In genomic region chr6:159728552-159728951, GRCh38 we compare ENCODE assay signal across 8 cellular contexts. TPM values are rescaled to one million over a fixed set of nuclear protein-coding genes. Genes with fewer than 3 reads are reported as not detected.
DNase-seq lines count a peak whose midpoint lies in the region; ATAC-seq, FAIRE-seq and TF ChIP-seq lines count a peak whose summit lies in the region.

No MANE protein-coding gene starts in this region.

- peak overlapping the region; percentile 93 for H3K9ac ChIP-seq in ES-I3 (ENCODE audit: low read depth, low read length)
- H3K9ac ChIP-seq in endothelial cell of umbilical vein (replicated peaks; ENCODE audit: extremely low read depth, insufficient read depth, low read length) = peak overlapping the region; percentile 98

- no peaks in the 10 kb centered on the region for H3K9me3 ChIP-seq in ES-I3 (ENCODE audit: control insufficient read depth, insufficient read depth, low read length)
- H3K9me3 ChIP-seq in Panc1 (ENCODE audit: control insufficient read depth, insufficient read depth, low read depth, low read length) = no peaks in the 10 kb centered on the region
- no peaks in the 10 kb centered on the region for H3K9me3 ChIP-seq in endothelial cell of umbilical vein (replicated peaks; ENCODE audit: control insufficient read depth, insufficient read depth, low read length)
- no peaks in the 10 kb centered on the region for H3K9me3 ChIP-seq in osteoblast (ENCODE audit: low read depth, low read length)

- no peak for TF ChIP-seq POLR2A in endothelial cell of umbilical vein (IDR thresholded peaks at IDR 0.05; ENCODE audit: low read depth, low read length)

- dilution Hi-C loops in endothelial cell of umbilical vein (cut with MboI; ENCODE audit: extremely low pct_ligation_motif_present, low sequenced_read_pairs) = no loop called here

- peaks cover 20% of the 10 kb centered on the region for H4K20me1 ChIP-seq in endothelial cell of umbilical vein (replicated peaks; ENCODE audit: control insufficient read depth, extremely low read depth, insufficient read depth, low read length)
- peaks cover 53% of the 10 kb centered on the region for H4K20me1 ChIP-seq in osteoblast (ENCODE audit: insufficient read depth, low read length)

- in situ Hi-C loops in Panc1 (cut with HindIII; ENCODE audit: low pct_unique_long_range_greater_than_20kb, low sequenced_read_pairs) = no loop called here

- BruUV-seq in Panc1 (replicated peaks; lab: Mats Ljungman, UMichigan) (no TSS peak), endothelial cell of umbilical vein (replicated peaks; lab: Mats Ljungman, UMichigan) (no TSS peak)

- H3K4me1 ChIP-seq in ES-I3 (ENCODE audit: insufficient read depth, low read length) (peaks cover 11% of the 10 kb centered on the region; the same call in 1 of the 2 replicates), Panc1 (ENCODE audit: control insufficient read depth, insufficient read depth, low read length) (peaks cover 30% of the 10 kb centered on the region), endothelial cell of umbilical vein (ENCODE audit: control insufficient read depth, extremely low read depth, insufficient read depth, low read length) (peaks cover 21% of the 10 kb centered on the region), osteoblast (ENCODE audit: insufficient read depth, low read length) (peaks cover 25% of the 10 kb centered on the region)

- H3K27ac ChIP-seq in Panc1 (ENCODE audit: low read length) = peak overlapping the region; percentile 97
- H3K27ac ChIP-seq in endothelial cell of umbilical vein (ENCODE audit: insufficient read depth, low read depth, low read length) = peak overlapping the region; percentile 93
- H3K27ac ChIP-seq in osteoblast (ENCODE audit: low read depth, low read length) = peak overlapping the region; percentile 91

- intact Hi-C loops in Panc1 (cut with micrococcal nuclease; ENCODE audit: unreplicated experiment) (loop anchor here (5.0 kb wide), 1 partner anchor 36 kb away; the partner anchor contains the start of gene SOD2), endothelial cell of umbilical vein (cut with micrococcal nuclease) (no loop called here)

- H3K79me2 ChIP-seq in endothelial cell of umbilical vein (ENCODE audit: control insufficient read depth, insufficient read depth, low read length) (peaks cover 81% of the 10 kb centered on the region), osteoblast (ENCODE audit: insufficient read depth, low read length) (peaks cover 95% of the 10 kb centered on the region)

- H3K36me3 ChIP-seq in ES-I3 (ENCODE audit: insufficient read depth, low read length) (no peaks in the 10 kb centered on the region), Panc1 (ENCODE audit: control insufficient read depth, insufficient read depth, low read length) (peaks cover 23% of the 10 kb centered on the region), endothelial cell of umbilical vein (ENCODE audit: control insufficient read depth in 2 of 2, extremely low read depth in 1 of 2, insufficient read depth in 2 of 2, low read length in 2 of 2) (no peaks in the 10 kb centered on the region), osteoblast (ENCODE audit: insufficient read depth, low read length) (peaks cover 9% of the 10 kb centered on the region)

- H3K4me3 ChIP-seq in Panc1 (ENCODE audit: low read depth in 2 of 2, low read length in 2 of 2) (peak overlapping the region; percentile 72 to 85), endothelial cell of umbilical vein (replicated peaks in 1 of 3; ENCODE audit: insufficient read depth in 1 of 3, low read depth in 1 of 3, low read length in 3 of 3) (peak overlapping the region; percentile 83 to 100 (median 89)), osteoblast (ENCODE audit: insufficient read depth, low read length) (peak overlapping the region; percentile 84)

- H3K9me1 ChIP-seq in endothelial cell of umbilical vein (replicated peaks; ENCODE audit: control insufficient read depth, extremely low read depth, insufficient read depth, low read length) = no peaks in the 10 kb centered on the region

- CTCF ChIA-PET in Panc1 (lab: Charles Lee) = no interaction called here
- CTCF ChIA-PET in endothelial cell of umbilical vein (lab: Charles Lee) = interaction anchor here (1.1 to 2.8 kb wide), 5 partner anchors 10 to 559 kb away, joined by 3 to 12 read pairs (median 4); partner anchors contain the start of gene FNDC1

- no peak overlapping the region for H2AFZ ChIP-seq in endothelial cell of umbilical vein (ENCODE audit: low read depth, low read length)
- no peak overlapping the region for H2AFZ ChIP-seq in osteoblast (ENCODE audit: low read length)

- TF ChIP-seq CTCF in Panc1 (IDR thresholded peaks at IDR 0.05) = no peak
- no peak for TF ChIP-seq CTCF in endothelial cell of umbilical vein (IDR thresholded peaks at IDR 0.05; ENCODE audit: extremely low read depth in 1 of 2, insufficient read depth in 1 of 2, low read depth in 1 of 2, low read length in 2 of 2)
- no peak for TF ChIP-seq CTCF in osteoblast (IDR thresholded peaks at IDR 0.05; ENCODE audit: extremely low read depth, low read depth, low read length)

- peak; percentile 28 for FAIRE-seq in endothelial cell of umbilical vein (lab: Jason Lieb, UNC)

- H3K4me2 ChIP-seq in endothelial cell of umbilical vein (ENCODE audit: insufficient read depth, low read length) = peak overlapping the region; percentile 99
- H3K4me2 ChIP-seq in osteoblast (ENCODE audit: insufficient read depth, low read length) = peak overlapping the region; percentile 97

- DNase-seq in Panc1 (ENCODE audit: low read depth, low spot score) (no peak), endothelial cell of umbilical vein (ENCODE audit: low read depth, low spot score) (no peak), osteoblast (ENCODE audit: insufficient read length, low spot score, missing footprints) (no peak), NK-92 (lab: John Stamatoyannopoulos, UW; ENCODE audit: unreplicated experiment) (no peak), amniotic stem cell (lab: John Stamatoyannopoulos, UW) (no peak)
- no peak for DNase-seq in activated CD4-positive, CD25-positive, alpha-beta regulatory T cell (lab: John Stamatoyannopoulos, UW)

- ATAC-seq in Panc1 (no peak), GM19395 (IDR thresholded peaks at IDR 0.05; ENCODE audit: unreplicated experiment) (no peak)

- POLR2A ChIA-PET in Panc1 (lab: Charles Lee) (no interaction called here), endothelial cell of umbilical vein (lab: Charles Lee) (interaction anchor here (2.5 to 3.3 kb wide), 2 partner anchors 37 to 62 kb away, joined by 18 to 21 read pairs; partner anchors contain the start of genes MRPL18 and TCP1)

- H3K27me3 ChIP-seq in Panc1 (ENCODE audit: control insufficient read depth, insufficient read depth, low read length) (no peaks in the 10 kb centered on the region), endothelial cell of umbilical vein (ENCODE audit: control insufficient read depth in 2 of 2, insufficient read depth in 2 of 2, low read length in 2 of 2) (no peaks in the 10 kb centered on the region), osteoblast (ENCODE audit: insufficient read depth, low read length) (no peaks in the 10 kb centered on the region)

TF ChIP-seq in endothelial cell of umbilical vein, 7 proteins besides CTCF, POLR2A, EP300 and RAD21 (continues in another document):
- TF ChIP-seq MYC (IDR thresholded peaks at IDR 0.05; ENCODE audit: low read depth, low read length) (no peak), FOS (IDR thresholded peaks at IDR 0.05; ENCODE audit: borderline replicate concordance, insufficient read depth, low read length) (no peak), EZH2 (IDR thresholded peaks at IDR 0.05; ENCODE audit: borderline replicate concordance, low read depth, low read length, severe bottlenecking) (no peak), GATA2 (IDR thresholded peaks at IDR 0.05; ENCODE audit: insufficient read depth, insufficient read length, low read depth, low read length) (no peak)
- TF ChIP-seq, protein P1, sequence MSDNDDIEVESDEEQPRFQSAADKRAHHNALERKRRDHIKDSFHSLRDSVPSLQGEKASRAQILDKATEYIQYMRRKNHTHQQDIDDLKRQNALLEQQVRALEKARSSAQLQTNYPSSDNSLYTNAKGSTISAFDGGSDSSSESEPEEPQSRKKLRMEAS (IDR thresholded peaks at IDR 0.05; ENCODE audit: insufficient read depth, insufficient read length) = no peak

RNA-seq across cellular contexts. Expression of gene WTAP, which starts 1.2 kb away (rescaled TPM):
- total RNA-seq in Panc1 (2021; ENCODE audit: unreplicated experiment) (112 TPM), endothelial cell of umbilical vein (75.6 and 81.6 TPM in 2 replicates), osteoblast (109 and 119 TPM in 2 replicates)
- polyA plus RNA-seq in Panc1 (2012; ENCODE audit: insufficient read length) = 51.1 TPM
- 16.5 and 21.7 TPM in 2 replicates for polyA plus RNA-seq in endothelial cell of umbilical vein
- 20.7 and 22.2 TPM in 2 replicates for polyA plus RNA-seq in endothelial cell of umbilical vein (2011; cell fraction: cytosol; rRNA removed)
- 31.5 and 37.9 TPM in 2 replicates for polyA plus RNA-seq in endothelial cell of umbilical vein (2011; cell fraction: nucleus; rRNA removed)
- 51.1 and 74.2 TPM in 2 replicates for polyA plus RNA-seq in endothelial cell of umbilical vein (2012)
- polyA minus RNA-seq in endothelial cell of umbilical vein = 35.7 and 37.0 TPM in 2 replicates
- 16.8 TPM for polyA minus RNA-seq in endothelial cell of umbilical vein (2011; cell fraction: cytosol; rRNA and poly(A)+ RNA removed)
- 43.8 and 60.2 TPM in 2 replicates for polyA minus RNA-seq in endothelial cell of umbilical vein (2011; cell fraction: nucleus; rRNA and poly(A)+ RNA removed)

RNA-seq across cellular contexts. Expression of gene ACAT2, which starts 33.3 kb away (rescaled TPM):
- total RNA-seq in Panc1 (2021; ENCODE audit: unreplicated experiment) = 112 TPM
- 45.6 TPM for polyA plus RNA-seq in Panc1 (2012; ENCODE audit: insufficient read length)
- total RNA-seq in endothelial cell of umbilical vein = 114 and 131 TPM in 2 replicates
- polyA plus RNA-seq in endothelial cell of umbilical vein = 32.3 and 44.6 TPM in 2 replicates
- polyA plus RNA-seq in endothelial cell of umbilical vein (2011; cell fraction: cytosol; rRNA removed) = 63.6 and 68.4 TPM in 2 replicates
- polyA plus RNA-seq in endothelial cell of umbilical vein (2011; cell fraction: nucleus; rRNA removed) = 38.1 and 47.5 TPM in 2 replicates
- 20.6 and 38.3 TPM in 2 replicates for polyA plus RNA-seq in endothelial cell of umbilical vein (2012)
- 62.8 and 75.8 TPM in 2 replicates for polyA minus RNA-seq in endothelial cell of umbilical vein
- polyA minus RNA-seq in endothelial cell of umbilical vein (2011; cell fraction: cytosol; rRNA and poly(A)+ RNA removed) = 26.7 TPM
- polyA minus RNA-seq in endothelial cell of umbilical vein (2011; cell fraction: nucleus; rRNA and poly(A)+ RNA removed) = 16.8 and 21.5 TPM in 2 replicates
- 41.6 and 53.6 TPM in 2 replicates for total RNA-seq in osteoblast

RNA-seq across cellular contexts. Expression of gene SOD2, which starts 35.5 kb away (rescaled TPM):
- total RNA-seq in Panc1 (2021; ENCODE audit: unreplicated experiment) (180 TPM), endothelial cell of umbilical vein (58.9 and 62.7 TPM in 2 replicates), osteoblast (294 and 544 TPM in 2 replicates)
- 137 TPM for polyA plus RNA-seq in Panc1 (2012; ENCODE audit: insufficient read length)
- polyA plus RNA-seq in endothelial cell of umbilical vein = 27.7 and 31.6 TPM in 2 replicates
- polyA plus RNA-seq in endothelial cell of umbilical vein (2011; cell fraction: cytosol; rRNA removed) = 34.6 and 38.7 TPM in 2 replicates
- 19.9 and 24.7 TPM in 2 replicates for polyA plus RNA-seq in endothelial cell of umbilical vein (2011; cell fraction: nucleus; rRNA removed)
- polyA plus RNA-seq in endothelial cell of umbilical vein (2012) = 63.2 and 71.0 TPM in 2 replicates
- polyA minus RNA-seq in endothelial cell of umbilical vein = 57.6 and 74.5 TPM in 2 replicates
- 85.6 TPM for polyA minus RNA-seq in endothelial cell of umbilical vein (2011; cell fraction: cytosol; rRNA and poly(A)+ RNA removed)
- polyA minus RNA-seq in endothelial cell of umbilical vein (2011; cell fraction: nucleus; rRNA and poly(A)+ RNA removed) = 18.7 and 26.5 TPM in 2 replicates
